In genomic region chr11:36192723-36193619, GRCh38 we compare ENCODE assay signal across 1 cellular context.
TF ChIP-seq lines count a peak whose summit lies in the region.

No MANE protein-coding gene starts in this region.

TF ChIP-seq in K562, 482 proteins besides CTCF, POLR2A, EP300 and RAD21 (continued from another document and continues in another):
- TF ChIP-seq ZNF512 (tag; IDR thresholded peaks at IDR 0.05): no peak
- no peak for TF ChIP-seq HMGXB4 (CRISPR knock-in tag; IDR thresholded peaks at IDR 0.05)
- TF ChIP-seq NR4A1 (CRISPR knock-in tag; IDR thresholded peaks at IDR 0.05): no peak
- no peak for TF ChIP-seq NR4A1 (tag; IDR thresholded peaks at IDR 0.05)
- no peak for TF ChIP-seq CC2D1A (IDR thresholded peaks at IDR 0.05)
- no peak for TF ChIP-seq IRF1 (CRISPR knock-in tag; IDR thresholded peaks at IDR 0.05; ENCODE audit: borderline replicate concordance)
- TF ChIP-seq GTF2B (IDR thresholded peaks at IDR 0.05; ENCODE audit: extremely low read depth, insufficient read length): no peak
- no peak for TF ChIP-seq POLR2B (IDR thresholded peaks at IDR 0.05; ENCODE audit: low read depth, partially characterized antibody)
- no peak for TF ChIP-seq EP400 (IDR thresholded peaks at IDR 0.05)
- TF ChIP-seq MEF2A (IDR thresholded peaks at IDR 0.05; ENCODE audit: control insufficient read depth, low read depth, low read length): peak; percentile 35; the same call in 1 of the 2 replicates
- no peak for TF ChIP-seq ZSCAN32 (CRISPR knock-in tag; IDR thresholded peaks at IDR 0.05)
- TF ChIP-seq KDM4B (IDR thresholded peaks at IDR 0.05; ENCODE audit: borderline replicate concordance in 2 of 2, low read depth in 1 of 2): no peak
- TF ChIP-seq ATF6 (CRISPR knock-in tag; IDR thresholded peaks at IDR 0.05): no peak
- TF ChIP-seq ZNF398 (CRISPR knock-in tag; IDR thresholded peaks at IDR 0.05): no peak
- TF ChIP-seq SMAD1 (IDR thresholded peaks at IDR 0.05; ENCODE audit: low read depth, low read length, partially characterized antibody): no peak
- no peak for TF ChIP-seq ZBTB7A (IDR thresholded peaks at IDR 0.05; ENCODE audit: borderline replicate concordance, control insufficient read depth, low read depth, low read length)
- no peak for TF ChIP-seq HMBOX1 (IDR thresholded peaks at IDR 0.05)
- TF ChIP-seq ATF1 (CRISPR knock-in tag; IDR thresholded peaks at IDR 0.05): no peak
- TF ChIP-seq ATF1 (tag; IDR thresholded peaks at IDR 0.05): no peak
- no peak for TF ChIP-seq PHB (CRISPR knock-in tag; IDR thresholded peaks at IDR 0.05)
- no peak for TF ChIP-seq HDAC3 (IDR thresholded peaks at IDR 0.05; ENCODE audit: borderline replicate concordance, partially characterized antibody)
- TF ChIP-seq SIN3B (IDR thresholded peaks at IDR 0.05; ENCODE audit: low read depth): no peak
- TF ChIP-seq HNRNPUL1 (IDR thresholded peaks at IDR 0.05; ENCODE audit: low read length): no peak
- no peak for TF ChIP-seq ZNF449 (CRISPR knock-in tag; IDR thresholded peaks at IDR 0.05)
- TF ChIP-seq ZNF24 (IDR thresholded peaks at IDR 0.05): no peak
- no peak for TF ChIP-seq HMG20B (CRISPR knock-in tag; IDR thresholded peaks at IDR 0.05)
- no peak for TF ChIP-seq ZNF77 (CRISPR knock-in tag; IDR thresholded peaks at IDR 0.05)
- no peak for TF ChIP-seq TSHZ1 (CRISPR knock-in tag; IDR thresholded peaks at IDR 0.05)
- no peak for TF ChIP-seq TCF7L2 (IDR thresholded peaks at IDR 0.05; ENCODE audit: low read depth, low read length)
- no peak for TF ChIP-seq PRPF4 (IDR thresholded peaks at IDR 0.05; ENCODE audit: insufficient read depth, low read depth, low read length, poor library complexity, severe bottlenecking)
- TF ChIP-seq E4F1 (CRISPR knock-in tag; IDR thresholded peaks at IDR 0.05; ENCODE audit: borderline replicate concordance): no peak
- TF ChIP-seq ZNF146 (CRISPR knock-in tag; IDR thresholded peaks at IDR 0.05; ENCODE audit: unreplicated experiment): no peak
- no peak for TF ChIP-seq ZNF347 (CRISPR knock-in tag; IDR thresholded peaks at IDR 0.05; ENCODE audit: low read depth)
- TF ChIP-seq ZBTB5 (IDR thresholded peaks at IDR 0.05): no peak
- peak; percentile 83 for TF ChIP-seq NCOR1 (IDR thresholded peaks at IDR 0.05)
- no peak for TF ChIP-seq SRF (CRISPR knock-in tag; IDR thresholded peaks at IDR 0.05)
